Comparison of ENCODE assay signal across 8 cellular contexts in the genomic region with DNA sequence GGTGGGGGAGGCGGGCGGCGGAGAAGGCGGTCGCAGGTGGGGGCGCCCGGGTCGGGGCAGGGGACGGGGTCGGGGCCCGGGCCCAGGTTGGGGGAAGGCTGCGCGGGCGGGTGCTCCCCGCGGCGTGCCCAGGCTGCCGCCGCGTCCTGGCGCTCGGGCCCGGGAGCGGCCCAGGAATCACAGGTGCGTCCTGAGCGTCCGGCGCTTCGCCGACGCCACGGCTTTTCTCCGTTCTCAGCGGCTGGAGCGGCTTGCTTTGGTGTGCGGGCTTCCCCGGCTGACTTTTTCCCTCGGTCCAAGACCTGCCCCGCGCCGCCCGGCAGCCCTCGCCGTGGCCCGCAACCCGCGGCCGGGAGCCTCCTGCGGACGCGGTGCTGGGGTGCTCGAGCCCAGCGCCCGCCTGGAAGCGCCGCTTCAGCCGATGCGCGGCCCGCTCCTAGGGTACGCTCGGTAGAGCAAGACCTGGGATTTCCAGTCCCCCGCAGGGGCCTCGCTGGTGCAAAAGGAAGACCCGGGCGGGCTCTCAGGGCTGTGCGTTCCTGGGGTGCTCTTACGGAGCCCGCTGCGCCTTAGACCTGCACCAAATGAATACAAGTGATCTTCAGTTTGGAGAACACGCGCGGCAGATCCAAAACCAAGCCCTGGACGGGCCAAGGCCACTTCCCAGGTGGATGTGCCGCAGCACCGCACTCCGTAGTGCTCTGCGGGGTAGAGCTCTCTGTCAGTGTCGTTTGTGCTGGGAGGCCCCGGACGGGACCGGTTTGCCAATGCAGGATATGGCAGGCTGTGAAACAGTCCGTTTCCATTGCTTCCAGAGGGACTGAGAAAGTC. TPM values are rescaled to one million over a fixed set of nuclear protein-coding genes. Genes with fewer than 3 reads are reported as not detected.
DNase-seq lines count a peak whose midpoint lies in the region; ATAC-seq, FAIRE-seq and TF ChIP-seq lines count a peak whose summit lies in the region.

No MANE protein-coding gene starts in this region.

- H3K36me3 ChIP-seq in CD4-positive, alpha-beta memory T cell (ENCODE audit: insufficient read depth, low read length), result no peaks in the 10 kb centered on the region
- H3K36me3 ChIP-seq in tibial artery, result no peaks in the 10 kb centered on the region

- H3K27me3 ChIP-seq in CD4-positive, alpha-beta memory T cell (ENCODE audit: insufficient read depth, low read length), result no peaks in the 10 kb centered on the region
- H3K27me3 ChIP-seq in tibial artery, result no peaks in the 10 kb centered on the region

- ATAC-seq in GM19395 (IDR thresholded peaks at IDR 0.05; ENCODE audit: unreplicated experiment) (peak; percentile 42), HG03457 (IDR thresholded peaks at IDR 0.05; ENCODE audit: unreplicated experiment) (peak; percentile 18), WTC11 (peak; percentile 52)

- H3K4me1 ChIP-seq in CD4-positive, alpha-beta memory T cell (ENCODE audit: insufficient read depth, low read length), result peaks cover 9% of the 10 kb centered on the region
- H3K4me1 ChIP-seq in tibial artery, result peaks cover 0 to 16% (median 4%) of the 10 kb centered on the region in 4 donors

- CTCF ChIA-PET in CD4-positive, alpha-beta memory T cell (lab: Charles Lee; ENCODE audit: partially characterized antibody), result interaction anchor here (0.7 kb wide), 1 partner anchor 9 kb away, joined by 3 read pairs; no protein-coding TSS in a partner anchor
- CTCF ChIA-PET in WTC11 (lab: Charles Lee), result interaction anchor here (0.7 kb wide), 1 partner anchor 249 kb away, joined by 3 read pairs; no protein-coding TSS in a partner anchor

- no peak for TF ChIP-seq POLR2A in H54 (IDR thresholded peaks at IDR 0.05; ENCODE audit: low read depth, low read length)

- H3K36me3 Mint-ChIP-seq in CD4-positive, alpha-beta memory T cell, result peaks cover 5 to 11% of the 10 kb centered on the region in 2 donors
- H3K36me3 Mint-ChIP-seq in WTC11, result peaks cover 7% of the 10 kb centered on the region
- H3K36me3 Mint-ChIP-seq in endothelial cell (ENCODE audit: low read depth, unreplicated experiment), result peaks cover 17% of the 10 kb centered on the region

- POLR2A ChIA-PET in CD4-positive, alpha-beta memory T cell (lab: Charles Lee; ENCODE audit: partially characterized antibody), result interaction anchor here (0.7 to 3.0 kb wide), 4 partner anchors 9 to 51 kb away, joined by 4 to 17 read pairs (median 7); a partner anchor contains a TSS
- POLR2A ChIA-PET in WTC11 (lab: Charles Lee), result no interaction called here

- peak overlapping the region; percentile 54 for H3K27ac ChIP-seq in CD4-positive, alpha-beta memory T cell (ENCODE audit: low read depth, low read length)
- H3K27ac ChIP-seq in tibial artery, result peak overlapping the region; percentile 83 to 89

- no peaks in the 10 kb centered on the region for H3K27me3 Mint-ChIP-seq in CD4-positive, alpha-beta memory T cell
- H3K27me3 Mint-ChIP-seq in WTC11 (ENCODE audit: low read depth), result peaks cover 11% of the 10 kb centered on the region
- peaks cover 14% of the 10 kb centered on the region for H3K27me3 Mint-ChIP-seq in endothelial cell (ENCODE audit: unreplicated experiment)

- H3K4me3 Mint-ChIP-seq in CD4-positive, alpha-beta memory T cell, result peak overlapping the region; percentile 84 to 89 (median 86)
- H3K4me3 Mint-ChIP-seq in WTC11 (peak overlapping the region; percentile 89), endothelial cell (ENCODE audit: unreplicated experiment) (peak overlapping the region; percentile 95)

- peaks cover 0 to 4% of the 10 kb centered on the region in 2 donors for H3K9me3 ChIP-seq in CD4-positive, alpha-beta memory T cell (ENCODE audit: control insufficient read depth in 1 of 2, low read length in 2 of 2)
- H3K9me3 ChIP-seq in tibial artery, result peaks cover 0 to 7% (median 0%) of the 10 kb centered on the region in 3 donors

- peaks cover 10 to 41% (median 25%) of the 10 kb centered on the region in 4 donors for H3K4me1 Mint-ChIP-seq in CD4-positive, alpha-beta memory T cell
- peaks cover 12% of the 10 kb centered on the region for H3K4me1 Mint-ChIP-seq in WTC11
- H3K4me1 Mint-ChIP-seq in endothelial cell (ENCODE audit: unreplicated experiment), result peaks cover 8% of the 10 kb centered on the region

- DNase-seq in CD4-positive, alpha-beta memory T cell, result peak in 2 of 5 donors; percentile 16 to 34
- DNase-seq in WTC11 (ENCODE audit: low spot score), result peak; percentile 53
- DNase-seq in endothelial cell (ENCODE audit: low spot score), result peak; percentile 37
- peak; percentile 10 for DNase-seq in midbrain (lab: John Stamatoyannopoulos, UW)
- peak in 1 of 2 donors; percentile 64 for DNase-seq in tibial artery
- DNase-seq in H54 (ENCODE audit: insufficient read length, low spot score), result no peak

- peak overlapping the region; percentile 52 to 64 for H3K4me3 ChIP-seq in CD4-positive, alpha-beta memory T cell (ENCODE audit: low read length in 2 of 2)
- H3K4me3 ChIP-seq in tibial artery, result peak overlapping the region; percentile 65 to 77

- intact Hi-C loops in CD4-positive, alpha-beta memory T cell (cut with micrococcal nuclease), result loop anchor here (1.0 kb wide), 1 partner anchor 51 kb away; a partner anchor contains a TSS
- intact Hi-C loops in tibial artery (cut with DNase I; ENCODE audit: low total_unique reads), result loop anchor here (2.0 to 5.0 kb wide), 2 partner anchors 52 to 250 kb away; a partner anchor contains a TSS

- FAIRE-seq in H54 (lab: Jason Lieb, UNC), result no peak

- H3K27ac Mint-ChIP-seq in CD4-positive, alpha-beta memory T cell, result peak overlapping the region; percentile 75 to 90 (median 86)
- peak overlapping the region; percentile 87; the same call in 1 of the 2 replicates for H3K27ac Mint-ChIP-seq in WTC11
- peak overlapping the region; percentile 61 for H3K27ac Mint-ChIP-seq in endothelial cell (ENCODE audit: unreplicated experiment)

- H3K9me3 Mint-ChIP-seq in CD4-positive, alpha-beta memory T cell, result peaks cover 0 to 9% (median 0%) of the 10 kb centered on the region in 8 donors
- H3K9me3 Mint-ChIP-seq in WTC11, result peaks cover 5% of the 10 kb centered on the region
- H3K9me3 Mint-ChIP-seq in endothelial cell (ENCODE audit: unreplicated experiment), result no peaks in the 10 kb centered on the region

- no peak for TF ChIP-seq CTCF in WTC11 (IDR thresholded peaks at IDR 0.05)
- no peak for TF ChIP-seq CTCF in endothelial cell (IDR thresholded peaks at IDR 0.05; ENCODE audit: unreplicated experiment)
- TF ChIP-seq CTCF in tibial artery (IDR thresholded peaks at IDR 0.05), result no peak

TF ChIP-seq in WTC11, 78 proteins besides CTCF, POLR2A, EP300 and RAD21 (continues in another document):
- TF ChIP-seq, protein P1, sequence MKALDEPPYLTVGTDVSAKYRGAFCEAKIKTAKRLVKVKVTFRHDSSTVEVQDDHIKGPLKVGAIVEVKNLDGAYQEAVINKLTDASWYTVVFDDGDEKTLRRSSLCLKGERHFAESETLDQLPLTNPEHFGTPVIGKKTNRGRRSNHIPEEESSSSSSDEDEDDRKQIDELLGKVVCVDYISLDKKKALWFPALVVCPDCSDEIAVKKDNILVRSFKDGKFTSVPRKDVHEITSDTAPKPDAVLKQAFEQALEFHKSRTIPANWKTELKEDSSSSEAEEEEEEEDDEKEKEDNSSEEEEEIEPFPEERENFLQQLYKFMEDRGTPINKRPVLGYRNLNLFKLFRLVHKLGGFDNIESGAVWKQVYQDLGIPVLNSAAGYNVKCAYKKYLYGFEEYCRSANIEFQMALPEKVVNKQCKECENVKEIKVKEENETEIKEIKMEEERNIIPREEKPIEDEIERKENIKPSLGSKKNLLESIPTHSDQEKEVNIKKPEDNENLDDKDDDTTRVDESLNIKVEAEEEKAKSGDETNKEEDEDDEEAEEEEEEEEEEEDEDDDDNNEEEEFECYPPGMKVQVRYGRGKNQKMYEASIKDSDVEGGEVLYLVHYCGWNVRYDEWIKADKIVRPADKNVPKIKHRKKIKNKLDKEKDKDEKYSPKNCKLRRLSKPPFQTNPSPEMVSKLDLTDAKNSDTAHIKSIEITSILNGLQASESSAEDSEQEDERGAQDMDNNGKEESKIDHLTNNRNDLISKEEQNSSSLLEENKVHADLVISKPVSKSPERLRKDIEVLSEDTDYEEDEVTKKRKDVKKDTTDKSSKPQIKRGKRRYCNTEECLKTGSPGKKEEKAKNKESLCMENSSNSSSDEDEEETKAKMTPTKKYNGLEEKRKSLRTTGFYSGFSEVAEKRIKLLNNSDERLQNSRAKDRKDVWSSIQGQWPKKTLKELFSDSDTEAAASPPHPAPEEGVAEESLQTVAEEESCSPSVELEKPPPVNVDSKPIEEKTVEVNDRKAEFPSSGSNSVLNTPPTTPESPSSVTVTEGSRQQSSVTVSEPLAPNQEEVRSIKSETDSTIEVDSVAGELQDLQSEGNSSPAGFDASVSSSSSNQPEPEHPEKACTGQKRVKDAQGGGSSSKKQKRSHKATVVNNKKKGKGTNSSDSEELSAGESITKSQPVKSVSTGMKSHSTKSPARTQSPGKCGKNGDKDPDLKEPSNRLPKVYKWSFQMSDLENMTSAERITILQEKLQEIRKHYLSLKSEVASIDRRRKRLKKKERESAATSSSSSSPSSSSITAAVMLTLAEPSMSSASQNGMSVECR (CRISPR knock-in tag; IDR thresholded peaks at IDR 0.05; ENCODE audit: borderline replicate concordance), result peak; percentile 48; the same call in 1 of the 2 replicates
- TF ChIP-seq ZNF219 (CRISPR knock-in tag; IDR thresholded peaks at IDR 0.05; ENCODE audit: borderline replicate concordance) (peak; percentile 28; the same call in 1 of the 2 replicates), NR2C2 (CRISPR knock-in tag; IDR thresholded peaks at IDR 0.05) (no peak)
- TF ChIP-seq, protein P2, sequence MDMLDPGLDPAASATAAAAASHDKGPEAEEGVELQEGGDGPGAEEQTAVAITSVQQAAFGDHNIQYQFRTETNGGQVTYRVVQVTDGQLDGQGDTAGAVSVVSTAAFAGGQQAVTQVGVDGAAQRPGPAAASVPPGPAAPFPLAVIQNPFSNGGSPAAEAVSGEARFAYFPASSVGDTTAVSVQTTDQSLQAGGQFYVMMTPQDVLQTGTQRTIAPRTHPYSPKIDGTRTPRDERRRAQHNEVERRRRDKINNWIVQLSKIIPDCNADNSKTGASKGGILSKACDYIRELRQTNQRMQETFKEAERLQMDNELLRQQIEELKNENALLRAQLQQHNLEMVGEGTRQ (CRISPR knock-in tag; IDR thresholded peaks at IDR 0.05), result no peak

RNA-seq across cellular contexts. Expression of a gene that starts 0.6 kb away (rescaled TPM):
- 10 to 100 TPM; 18.9 to 19.6 TPM for total RNA-seq in CD4-positive, alpha-beta memory T cell
- 1 to 10 TPM; 8.0 to 9.5 TPM for polyA plus RNA-seq in CD4-positive, alpha-beta memory T cell
- 19.0 to 22.4 TPM (median 19.9 TPM) in 3 replicates for total RNA-seq in WTC11 (2021)
- 28.1 TPM for total RNA-seq in endothelial cell (ENCODE audit: unreplicated experiment)

RNA-seq across cellular contexts. Expression of a gene that starts 51.4 kb away (rescaled TPM):
- 10 to 100 TPM; 39.5 to 43.9 TPM for total RNA-seq in CD4-positive, alpha-beta memory T cell
- 10 to 100 TPM; 49.8 to 59.3 TPM for polyA plus RNA-seq in CD4-positive, alpha-beta memory T cell
- 68.9 to 79.5 TPM (median 69.4 TPM) in 3 replicates for total RNA-seq in WTC11 (2021)
- 81.0 TPM for total RNA-seq in endothelial cell (ENCODE audit: unreplicated experiment)
